Comparison of ENCODE assay signal across 8 cellular contexts in the genomic region with DNA sequence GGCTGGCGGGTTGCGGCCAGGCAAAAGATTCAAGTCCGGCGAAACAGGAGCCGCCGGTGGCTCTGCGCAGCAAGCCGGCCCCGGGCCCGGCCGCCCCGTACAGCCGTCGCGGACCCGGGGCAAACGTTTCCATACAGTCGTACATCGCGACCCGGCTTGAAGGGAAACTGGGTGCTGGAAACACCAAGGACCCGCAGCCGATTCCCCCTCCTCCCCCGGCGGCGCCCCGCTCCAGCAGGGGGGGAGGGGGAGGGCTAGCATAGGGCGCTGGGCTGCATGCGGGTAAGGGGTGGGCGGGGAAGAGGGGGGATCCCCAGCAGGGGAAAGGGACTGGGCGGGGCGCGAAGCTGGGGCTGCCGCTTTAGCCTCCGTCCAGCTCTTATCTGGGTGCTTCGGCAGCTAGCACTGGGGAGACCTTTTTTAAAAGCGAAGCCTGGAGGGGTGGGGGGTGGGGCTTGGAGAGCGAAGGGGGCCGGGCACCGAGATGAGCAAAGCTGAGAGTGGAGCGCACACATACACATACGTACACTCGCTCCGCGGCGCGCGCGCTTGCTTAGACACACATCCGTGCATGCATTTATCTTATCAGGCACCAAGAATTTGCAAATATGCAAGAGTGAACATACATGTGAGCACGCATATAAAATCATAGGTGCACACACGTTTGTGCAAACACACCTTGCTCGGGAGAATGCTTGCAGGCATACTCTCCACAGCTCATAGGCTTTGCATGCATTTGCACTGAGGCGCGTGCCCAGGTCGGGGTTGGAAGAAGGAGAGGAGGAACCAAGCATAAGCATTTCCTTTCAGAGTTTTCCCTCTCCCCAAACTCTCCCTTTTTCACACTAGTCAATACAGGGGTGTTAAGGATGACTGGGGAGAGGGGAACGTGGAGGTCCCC. TPM values are rescaled to one million over a fixed set of nuclear protein-coding genes. Genes with fewer than 3 reads are reported as not detected.
DNase-seq lines count a peak whose midpoint lies in the region; ATAC-seq and TF ChIP-seq lines count a peak whose summit lies in the region.

No MANE protein-coding gene starts in this region.

- no peaks in the 10 kb centered on the region for H3K9me3 ChIP-seq in right atrium auricular region

- no peaks in the 10 kb centered on the region for H3K36me3 ChIP-seq in right atrium auricular region
- peaks cover under 1% of the 10 kb centered on the region for H3K36me3 ChIP-seq in rectal smooth muscle tissue (ENCODE audit: control insufficient read depth, insufficient read depth, low read length)

- peak overlapping the region; percentile 61 to 67 for H3K4me3 ChIP-seq in right atrium auricular region
- H3K4me3 ChIP-seq in rectal smooth muscle tissue (ENCODE audit: low read length): peak overlapping the region; percentile 86

- POLR2A ChIA-PET in T-cell (lab: Charles Lee): interaction anchor here (0.5 to 0.7 kb wide), 5 partner anchors 8 to 55 kb away, joined by 4 to 9 read pairs (median 5); no protein-coding TSS in a partner anchor

- H3K4me3 Mint-ChIP-seq in CD14-positive monocyte (peak overlapping the region; percentile 91 to 98), T-cell (peak overlapping the region; percentile 95 to 98 (median 96))

- DNase-seq in CD14-positive monocyte (ENCODE audit: low spot score): peak; percentile 64
- peak; percentile 66 for DNase-seq in HT1080 (ENCODE audit: low read depth)
- DNase-seq in T-cell: peak; percentile 68 to 88 (median 82)
- DNase-seq in amniotic epithelial cell (ENCODE audit: low read depth): peak; percentile 85
- DNase-seq in right atrium auricular region (ENCODE audit: low spot score): no peak
- no peak for DNase-seq in NCI-H2107 treated with DMSO at 0.1 percent for 48 hours (lab: John Stamatoyannopoulos, UW; ENCODE audit: unreplicated experiment)

- peaks cover 5 to 9% (median 6%) of the 10 kb centered on the region in 7 donors for H3K9me3 Mint-ChIP-seq in CD14-positive monocyte
- no peaks in the 10 kb centered on the region for H3K9me3 Mint-ChIP-seq in T-cell

- TF ChIP-seq CTCF in CD14-positive monocyte (IDR thresholded peaks at IDR 0.05) (no peak), right atrium auricular region (IDR thresholded peaks at IDR 0.05) (no peak)

- CTCF ChIA-PET in T-cell (lab: Charles Lee): interaction anchor here (0.6 to 2.3 kb wide), 17 partner anchors 8 to 159 kb away, joined by 3 to 17 read pairs (median 4); partner anchors contain the start of genes ESPL1 (in 1 of the 2), MYG1 (in 1 of the 2) and SP1 (in 1 of the 2)

- ATAC-seq in GM19463 (IDR thresholded peaks at IDR 0.05; ENCODE audit: unreplicated experiment) (peak; percentile 23), T-cell (replicated peaks in 1 of 4) (peak; percentile 66 to 75 (median 72))

- H3K27me3 Mint-ChIP-seq in CD14-positive monocyte (ENCODE audit: low read depth in 3 of 3) (peaks cover 3 to 18% (median 7%) of the 10 kb centered on the region in 3 donors), T-cell (no peaks in the 10 kb centered on the region)

- H3K27ac ChIP-seq in right atrium auricular region (peak overlapping the region; percentile 95 to 96), rectal smooth muscle tissue (ENCODE audit: low read depth, low read length) (peak overlapping the region; percentile 99)

- peak overlapping the region; percentile 64 for H3K9ac ChIP-seq in rectal smooth muscle tissue (ENCODE audit: low read length)

- H3K27ac Mint-ChIP-seq in CD14-positive monocyte (peak overlapping the region; percentile 88 to 100 (median 99)), T-cell (peak overlapping the region; percentile 92 to 99)

- H3K4me1 Mint-ChIP-seq in CD14-positive monocyte (peaks cover 80% of the 10 kb centered on the region), T-cell (peaks cover 72 to 83% (median 75%) of the 10 kb centered on the region in 3 donors)

- H3K27me3 ChIP-seq in right atrium auricular region: no peaks in the 10 kb centered on the region
- H3K27me3 ChIP-seq in rectal smooth muscle tissue (ENCODE audit: control insufficient read depth, insufficient read depth, low read length): no peaks in the 10 kb centered on the region

- H3K36me3 Mint-ChIP-seq in CD14-positive monocyte: peaks cover 16 to 17% of the 10 kb centered on the region in 2 donors
- H3K36me3 Mint-ChIP-seq in T-cell: peaks cover 5% of the 10 kb centered on the region

- intact Hi-C loops in CD14-positive monocyte (cut with micrococcal nuclease): loop anchor here (2.0 to 10.0 kb wide), 5 partner anchors 32 to 285 kb away; partner anchors contain the start of genes AAAS (in 1 of the 2), ESPL1 (in 1 of the 2), MYG1 (in 1 of the 2) and NPFF (in 1 of the 2)

- H3K4me1 ChIP-seq in right atrium auricular region (peaks cover 0 to 80% of the 10 kb centered on the region in 2 donors), rectal smooth muscle tissue (ENCODE audit: control insufficient read depth, insufficient read depth, low read length) (peaks cover 35% of the 10 kb centered on the region)

RNA-seq across cellular contexts. Expression of gene RARG, which starts 11.8 kb away (rescaled TPM):
- 1 to 10 TPM; 1.8 to 2.3 TPM for polyA plus RNA-seq in CD14-positive monocyte
- total RNA-seq in HT1080 (2014; rRNA removed; shearing (Covaris generic)): 10.8 and 17.4 TPM in 2 replicates
- 23.0 and 23.6 TPM in 2 replicates for polyA plus RNA-seq in HT1080 (2015; cell fraction: cytosol; rRNA removed)
- 24.7 and 25.6 TPM in 2 replicates for polyA plus RNA-seq in HT1080 (2015; cell fraction: nucleus; rRNA removed)
- 10 to 100 TPM; 20.3 to 91.3 (median 74.2) TPM for total RNA-seq in T-cell
- total RNA-seq in right atrium auricular region: 10 to 100 TPM; 14.8 to 15.0 TPM

RNA-seq across cellular contexts. Expression of gene ITGB7, which starts 13.2 kb away (rescaled TPM):
- polyA plus RNA-seq in CD14-positive monocyte: 10 to 100 TPM; 28.4 to 33.1 TPM
- not detected in 2 replicates for total RNA-seq in HT1080 (2014; rRNA removed; shearing (Covaris generic))
- not detected in 2 replicates for polyA plus RNA-seq in HT1080 (2015; cell fraction: cytosol; rRNA removed)
- 0.17 TPM in 1 of 2 replicates, not detected in the other for polyA plus RNA-seq in HT1080 (2015; cell fraction: nucleus; rRNA removed)
- total RNA-seq in T-cell (100 to 1,000 TPM; 247 to 590 (median 469) TPM), right atrium auricular region (under 1 TPM in 1 of 2 donors, not detected in 1; 0.47 TPM)

RNA-seq across cellular contexts. Expression of gene CSAD, which starts 39.5 kb away (rescaled TPM):
- polyA plus RNA-seq in CD14-positive monocyte: 1 to 10 TPM; 1.3 to 1.4 TPM
- total RNA-seq in HT1080 (2014; rRNA removed; shearing (Covaris generic)): 3.1 and 3.7 TPM in 2 replicates
- 1.5 and 3.4 TPM in 2 replicates for polyA plus RNA-seq in HT1080 (2015; cell fraction: cytosol; rRNA removed)
- polyA plus RNA-seq in HT1080 (2015; cell fraction: nucleus; rRNA removed): 37.9 and 47.5 TPM in 2 replicates
- 10 to 100 TPM; 48.6 to 69.6 (median 62.3) TPM for total RNA-seq in T-cell
- total RNA-seq in right atrium auricular region: 1 to 10 TPM; 3.4 to 4.9 TPM

RNA-seq across cellular contexts. Expression of gene ZNF740, which starts 39.7 kb away (rescaled TPM):
- polyA plus RNA-seq in CD14-positive monocyte: 1 to 10 TPM in 1 of 2 donors, under 1 TPM in 1; 0.74 to 1.3 TPM
- 15.9 and 19.0 TPM in 2 replicates for total RNA-seq in HT1080 (2014; rRNA removed; shearing (Covaris generic))
- polyA plus RNA-seq in HT1080 (2015; cell fraction: cytosol; rRNA removed): 9.9 and 14.4 TPM in 2 replicates
- 35.2 and 55.3 TPM in 2 replicates for polyA plus RNA-seq in HT1080 (2015; cell fraction: nucleus; rRNA removed)
- total RNA-seq in T-cell (10 to 100 TPM; 36.4 to 94.2 (median 83.9) TPM), right atrium auricular region (1 to 10 TPM; 5.9 to 7.4 TPM)

RNA-seq across cellular contexts. Expression of gene ESPL1, which starts 47.9 kb away (rescaled TPM):
- polyA plus RNA-seq in CD14-positive monocyte: not detected
- 16.8 and 20.0 TPM in 2 replicates for total RNA-seq in HT1080 (2014; rRNA removed; shearing (Covaris generic))
- polyA plus RNA-seq in HT1080 (2015; cell fraction: cytosol; rRNA removed): 10.4 and 10.7 TPM in 2 replicates
- 52.4 and 55.6 TPM in 2 replicates for polyA plus RNA-seq in HT1080 (2015; cell fraction: nucleus; rRNA removed)
- total RNA-seq in T-cell: 1 to 10 TPM; 1.2 to 2.5 (median 1.6) TPM
- total RNA-seq in right atrium auricular region: under 1 TPM; 0.12 to 0.59 TPM

Comparison
In these comparisons a context has a peak if more than half of its experiments do, and no peak if none do; other contexts are left out.
1. DNase-seq: peak in CD14-positive monocyte (single experiment), HT1080 (single experiment), T-cell (34 of 34) and amniotic epithelial cell (single experiment); none in right atrium auricular region (single experiment) and NCI-H2107 treated with DMSO at 0.1 percent for 48 hours (single experiment).
2. RNA of gene ITGB7, which starts 13.2 kb away (total RNA-seq): 247 to 590 TPM in T-cell; 0.47 TPM in right atrium auricular region and not detected in HT1080; every median in the first group is over 100 times any median in the second.
3. RNA of gene CSAD, which starts 39.5 kb away (total RNA-seq): 48.6 to 69.6 TPM in T-cell; 3.4 to 4.9 TPM in right atrium auricular region and 3.1 to 3.7 TPM in HT1080; every median in the first group is over 4 times any median in the second.